8 cellular contexts compared by ENCODE assay signal in the genomic region with DNA sequence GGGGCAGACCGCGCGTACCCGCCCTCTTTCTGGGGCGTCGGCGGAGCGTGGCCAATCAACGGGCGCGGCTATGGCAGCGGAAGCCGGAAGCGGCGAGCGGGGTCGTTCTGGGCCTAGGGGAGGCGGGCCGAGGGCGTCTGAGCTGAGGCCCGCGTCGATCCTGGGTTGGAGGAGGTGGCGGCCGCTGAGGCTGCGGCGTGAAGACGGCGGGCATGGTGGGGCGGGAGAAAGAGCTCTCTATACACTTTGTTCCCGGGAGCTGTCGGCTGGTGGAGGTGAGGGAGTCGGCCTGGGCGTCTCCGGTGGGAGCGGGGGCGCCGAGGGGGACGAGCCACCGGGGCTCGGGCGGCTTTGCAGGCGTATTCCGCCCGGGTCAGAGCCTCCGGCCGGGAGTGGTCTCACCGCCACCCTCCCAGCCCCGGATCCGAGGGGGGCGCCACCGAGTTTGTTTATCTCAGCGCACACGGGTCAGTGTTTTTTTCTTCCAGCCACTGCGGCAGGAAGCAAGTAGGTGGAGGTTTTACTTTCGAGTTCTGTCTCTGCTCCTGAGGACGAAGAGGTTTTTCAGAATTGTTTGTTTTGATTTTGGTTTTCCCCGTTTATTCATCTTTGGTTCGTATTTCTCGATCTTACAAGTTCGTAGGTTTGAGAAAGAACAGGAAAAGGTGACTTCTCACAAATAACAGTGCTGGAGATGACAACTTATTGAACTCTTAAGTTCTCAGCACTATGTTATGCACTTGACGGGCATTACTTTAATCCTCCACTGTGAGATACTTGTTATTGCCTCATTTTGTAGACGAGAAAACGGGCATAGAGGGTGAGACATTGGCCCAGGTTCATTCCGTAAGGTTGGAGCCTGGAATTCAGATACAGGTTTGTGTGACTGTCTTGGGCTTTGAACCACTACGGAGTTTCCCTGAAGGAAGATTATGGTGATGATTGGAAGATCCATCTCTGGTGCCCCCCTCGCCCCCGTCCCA. TPM values are rescaled to one million over a fixed set of nuclear protein-coding genes. Genes with fewer than 3 reads are reported as not detected.
A peak's percentile ranks its signal among the peaks of the same experiment; 100 is the strongest.
DNase-seq lines count a peak whose midpoint lies in the region; ATAC-seq and TF ChIP-seq lines count a peak whose summit lies in the region.

A gene (plus strand): TSS at position 145 of the 983 bp plus-strand sequence. CDS start 68 bp downstream, at position 213.

- peaks cover 41 to 48% (median 48%) of the 10 kb centered on the region in 3 donors for H3K4me1 Mint-ChIP-seq in IgD-negative memory B cell

- H3K4me1 ChIP-seq in mucosa of descending colon (ENCODE audit: low read depth) = peaks cover 20% of the 10 kb centered on the region

- H3K4me3 ChIP-seq in mucosa of descending colon = peak within 1 kb of the TSS; percentile 75

- H3K36me3 Mint-ChIP-seq in IgD-negative memory B cell = peaks cover 3% of the 10 kb centered on the region

- ATAC-seq in GM21529 (IDR thresholded peaks at IDR 0.05; ENCODE audit: unreplicated experiment) = peak; percentile 84
- ATAC-seq in mucosa of descending colon = peak; percentile 94

- DNase-seq in DMS153 (lab: John Stamatoyannopoulos, UW) (peak; percentile 77), OCI-M1 (lab: John Stamatoyannopoulos, UW) (peak; percentile 97), activated T-cell treated with anti-CD3 and anti-CD28 coated beads for 24 hours (ENCODE audit: low read depth) (peak; percentile 93), epidermal melanocyte (ENCODE audit: insufficient read length, low spot score) (peak; percentile 83), mucosa of descending colon (peak; percentile 96 to 98 (median 98))
- peak; percentile 94 for DNase-seq in stimulated activated CD8-positive, alpha-beta memory T cell treated with anti-CD3 and anti-CD28 coated beads, Interleukin-4, amount 100 ng/mL, for 24 hours (ENCODE audit: low read depth)

- intact Hi-C loops in mucosa of descending colon (cut with DNase I, micrococcal nuclease) = no loop called here

- H3K4me3 Mint-ChIP-seq in IgD-negative memory B cell = peak within 1 kb of the TSS; percentile 94 to 99 (median 97)

- peak; percentile 34 for TF ChIP-seq CTCF in mucosa of descending colon (IDR thresholded peaks at IDR 0.05)

- H3K9me3 Mint-ChIP-seq in IgD-negative memory B cell = no peaks in the 10 kb centered on the region

- H3K9me3 ChIP-seq in mucosa of descending colon = no peaks in the 10 kb centered on the region

- peak within 1 kb of the TSS; percentile 98 to 100 (median 98) for H3K27ac Mint-ChIP-seq in IgD-negative memory B cell

- no peaks in the 10 kb centered on the region for H3K36me3 ChIP-seq in mucosa of descending colon (ENCODE audit: low read depth)

- H3K27me3 Mint-ChIP-seq in IgD-negative memory B cell = no peaks in the 10 kb centered on the region

RNA-seq across cellular contexts. Expression of the gene that starts here (rescaled TPM):
- 234 TPM for polyA plus RNA-seq in IgD-negative memory B cell
- 10 to 100 TPM; 69.4 to 72.5 (median 70.5) TPM for total RNA-seq in mucosa of descending colon

Comparison
In these comparisons a context has a peak if more than half of its experiments do, and no peak if none do; other contexts are left out.
1. Peak in every context shown above with its lines: DNase-seq, ATAC-seq and H3K4me3 ChIP-seq.